15 cellular contexts compared by ENCODE assay signal in the genomic region with DNA sequence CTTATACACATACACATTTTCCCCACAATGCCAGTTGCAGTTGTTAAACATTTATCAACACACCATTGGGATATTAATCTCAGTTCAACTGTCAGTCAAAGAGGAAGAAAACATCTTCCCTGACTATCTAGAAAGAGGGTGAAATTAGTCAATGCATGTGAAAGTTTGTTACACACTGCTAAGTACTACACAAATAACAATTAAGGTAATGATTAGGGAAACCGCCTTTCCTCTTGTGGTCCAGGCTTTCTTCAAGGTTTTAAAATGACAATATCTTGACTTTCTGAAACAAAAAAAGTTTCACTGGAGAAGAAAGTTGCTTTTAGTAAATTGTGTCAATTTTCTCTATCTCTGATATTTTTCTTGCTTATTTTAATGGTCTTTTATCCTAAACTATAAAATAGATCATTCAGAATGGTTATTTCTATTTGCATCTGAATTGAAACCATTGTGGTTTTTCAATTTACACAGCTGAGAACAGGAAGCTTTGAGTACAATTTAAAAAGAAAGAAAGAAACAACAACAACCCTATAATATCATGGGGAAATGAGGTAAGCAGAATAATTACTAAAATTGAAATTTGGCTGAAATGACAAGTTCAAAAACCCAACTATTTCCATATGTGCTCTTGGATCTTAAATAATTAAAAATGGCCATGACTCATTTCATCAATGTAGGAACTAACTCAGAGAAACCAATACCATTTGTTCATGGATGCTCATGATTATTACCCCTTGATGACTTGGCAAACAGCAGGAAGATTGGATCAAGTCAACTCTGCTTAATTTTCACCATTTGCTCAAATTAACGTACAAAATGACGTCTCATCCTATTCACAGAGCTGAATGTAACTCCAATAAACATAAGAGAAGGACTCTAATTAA. TPM values are rescaled to one million over a fixed set of nuclear protein-coding genes. Genes with fewer than 3 reads are reported as not detected.
DNase-seq lines count a peak whose midpoint lies in the region; ATAC-seq and TF ChIP-seq lines count a peak whose summit lies in the region.
"Had no signal": no experiment of that assay in that cellular context is flagged by ENCODE, and none has a peak within 500 bp of the region (broad histone marks: within the 10 kb centered on the region; RNA-seq: fewer than 3 reads in every experiment).

No MANE protein-coding gene starts in this region.

- H3K27me3 ChIP-seq in esophagus muscularis mucosa: no peaks in the 10 kb centered on the region

- no peaks in the 10 kb centered on the region for H3K9me3 ChIP-seq in esophagus muscularis mucosa

- no peak overlapping the region for H3K27ac ChIP-seq in esophagus muscularis mucosa (replicated peaks in 1 of 4)
- H3K27ac ChIP-seq: skin epidermis had no signal

- TF ChIP-seq CTCF in esophagus muscularis mucosa (IDR thresholded peaks at IDR 0.05): no peak

- no peak for DNase-seq in GOT3 (lab: John Stamatoyannopoulos, UW)
- DNase-seq in NAMALWA (ENCODE audit: low spot score): no peak
- DNase-seq in DMS114 treated with DMSO at 0.1 percent for 48 hours (lab: John Stamatoyannopoulos, UW; ENCODE audit: unreplicated experiment): no peak
- no peak for DNase-seq in esophagus muscularis mucosa (ENCODE audit: extremely low spot score)
- DNase-seq: activated CD8-positive, alpha-beta memory T cell treated with anti-CD3 and anti-CD28 coated beads for 24 hours; activated naive CD8-positive, alpha-beta T cell treated with anti-CD3 and anti-CD28 coated beads for 36 hours; naive B cell; NCI-H1105 had no signal

- no peak overlapping the region for H3K4me3 ChIP-seq in esophagus muscularis mucosa
- H3K4me3 ChIP-seq: skin epidermis had no signal

- TF ChIP-seq POLR2A in esophagus muscularis mucosa (IDR thresholded peaks at IDR 0.05; ENCODE audit: low read depth): no peak

- 77% methylated on average over 3 of the region's 3 CpGs for WGBS in esophagus muscularis mucosa

- intact Hi-C loops in esophagus muscularis mucosa (cut with DNase I): no loop called here

- H3K36me3 ChIP-seq in esophagus muscularis mucosa: no peaks in the 10 kb centered on the region

- H3K4me1 ChIP-seq in esophagus muscularis mucosa: no peaks in the 10 kb centered on the region

- TF ChIP-seq EP300 in esophagus muscularis mucosa (IDR thresholded peaks at IDR 0.05): no peak

- ATAC-seq in GM18498 (IDR thresholded peaks at IDR 0.05; ENCODE audit: unreplicated experiment): peak; percentile 97
- peak; percentile 98 for ATAC-seq in GM19438 (IDR thresholded peaks at IDR 0.05; ENCODE audit: low read depth, unreplicated experiment)
- ATAC-seq in HG02759 (IDR thresholded peaks at IDR 0.05; ENCODE audit: unreplicated experiment): peak; percentile 97
- ATAC-seq in HG03432 (IDR thresholded peaks at IDR 0.05; ENCODE audit: unreplicated experiment): peak; percentile 97

RNA-seq across cellular contexts. Expression of gene GPR149, which starts 31.7 kb away (rescaled TPM):
- total RNA-seq in esophagus muscularis mucosa: not detected
- total RNA-seq: activated naive CD8-positive, alpha-beta T cell treated with anti-CD3 and anti-CD28 coated beads for 36 hours; B cell; T-helper 1 cell treated with Interleukin-12 subunit alpha and Interleukin-12 subunit beta and Interleukin-4 antibody, amounts not matched to agents 30 ng/mL and 1 ng/mL, for 36 hours had no signal
